Comparison of ENCODE assay signal across 1 cellular context in the genomic region with DNA sequence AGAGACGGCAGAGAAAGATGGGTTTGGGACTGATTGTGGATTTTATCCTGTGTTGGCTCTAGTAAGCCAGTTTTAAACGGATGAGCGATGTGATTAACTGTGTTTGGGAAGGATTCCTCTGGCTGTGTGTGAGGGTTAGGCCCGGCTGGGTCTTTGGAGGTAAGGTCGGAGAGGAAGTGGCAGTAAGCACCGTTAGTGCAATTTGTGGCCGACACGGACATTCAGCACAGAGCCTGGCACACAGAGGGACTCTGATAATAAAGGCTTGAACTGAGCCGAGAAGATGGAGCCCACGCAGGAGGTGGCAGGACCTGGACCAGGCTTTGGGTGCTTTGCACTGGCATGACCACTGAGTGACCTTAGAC.
TF ChIP-seq lines count a peak whose summit lies in the region.

No MANE protein-coding gene starts in this region.

TF ChIP-seq in GM23338, 12 proteins besides CTCF, POLR2A, EP300 and RAD21 (continued from another document):
- TF ChIP-seq, protein P1, sequence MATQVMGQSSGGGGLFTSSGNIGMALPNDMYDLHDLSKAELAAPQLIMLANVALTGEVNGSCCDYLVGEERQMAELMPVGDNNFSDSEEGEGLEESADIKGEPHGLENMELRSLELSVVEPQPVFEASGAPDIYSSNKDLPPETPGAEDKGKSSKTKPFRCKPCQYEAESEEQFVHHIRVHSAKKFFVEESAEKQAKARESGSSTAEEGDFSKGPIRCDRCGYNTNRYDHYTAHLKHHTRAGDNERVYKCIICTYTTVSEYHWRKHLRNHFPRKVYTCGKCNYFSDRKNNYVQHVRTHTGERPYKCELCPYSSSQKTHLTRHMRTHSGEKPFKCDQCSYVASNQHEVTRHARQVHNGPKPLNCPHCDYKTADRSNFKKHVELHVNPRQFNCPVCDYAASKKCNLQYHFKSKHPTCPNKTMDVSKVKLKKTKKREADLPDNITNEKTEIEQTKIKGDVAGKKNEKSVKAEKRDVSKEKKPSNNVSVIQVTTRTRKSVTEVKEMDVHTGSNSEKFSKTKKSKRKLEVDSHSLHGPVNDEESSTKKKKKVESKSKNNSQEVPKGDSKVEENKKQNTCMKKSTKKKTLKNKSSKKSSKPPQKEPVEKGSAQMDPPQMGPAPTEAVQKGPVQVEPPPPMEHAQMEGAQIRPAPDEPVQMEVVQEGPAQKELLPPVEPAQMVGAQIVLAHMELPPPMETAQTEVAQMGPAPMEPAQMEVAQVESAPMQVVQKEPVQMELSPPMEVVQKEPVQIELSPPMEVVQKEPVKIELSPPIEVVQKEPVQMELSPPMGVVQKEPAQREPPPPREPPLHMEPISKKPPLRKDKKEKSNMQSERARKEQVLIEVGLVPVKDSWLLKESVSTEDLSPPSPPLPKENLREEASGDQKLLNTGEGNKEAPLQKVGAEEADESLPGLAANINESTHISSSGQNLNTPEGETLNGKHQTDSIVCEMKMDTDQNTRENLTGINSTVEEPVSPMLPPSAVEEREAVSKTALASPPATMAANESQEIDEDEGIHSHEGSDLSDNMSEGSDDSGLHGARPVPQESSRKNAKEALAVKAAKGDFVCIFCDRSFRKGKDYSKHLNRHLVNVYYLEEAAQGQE (IDR thresholded peaks at IDR 0.05; ENCODE audit: unreplicated experiment) = no peak
- no peak for TF ChIP-seq EZH2phosphoT487 (IDR thresholded peaks at IDR 0.05; ENCODE audit: unreplicated experiment)
- no peak for TF ChIP-seq POLR2AphosphoS5 (IDR thresholded peaks at IDR 0.05; ENCODE audit: low read depth)
- TF ChIP-seq CREB1 (CRISPR knock-in tag; IDR thresholded peaks at IDR 0.05; ENCODE audit: low read depth) = no peak
- TF ChIP-seq NANOG (IDR thresholded peaks at IDR 0.05; ENCODE audit: borderline replicate concordance) = no peak
- TF ChIP-seq, protein P2, sequence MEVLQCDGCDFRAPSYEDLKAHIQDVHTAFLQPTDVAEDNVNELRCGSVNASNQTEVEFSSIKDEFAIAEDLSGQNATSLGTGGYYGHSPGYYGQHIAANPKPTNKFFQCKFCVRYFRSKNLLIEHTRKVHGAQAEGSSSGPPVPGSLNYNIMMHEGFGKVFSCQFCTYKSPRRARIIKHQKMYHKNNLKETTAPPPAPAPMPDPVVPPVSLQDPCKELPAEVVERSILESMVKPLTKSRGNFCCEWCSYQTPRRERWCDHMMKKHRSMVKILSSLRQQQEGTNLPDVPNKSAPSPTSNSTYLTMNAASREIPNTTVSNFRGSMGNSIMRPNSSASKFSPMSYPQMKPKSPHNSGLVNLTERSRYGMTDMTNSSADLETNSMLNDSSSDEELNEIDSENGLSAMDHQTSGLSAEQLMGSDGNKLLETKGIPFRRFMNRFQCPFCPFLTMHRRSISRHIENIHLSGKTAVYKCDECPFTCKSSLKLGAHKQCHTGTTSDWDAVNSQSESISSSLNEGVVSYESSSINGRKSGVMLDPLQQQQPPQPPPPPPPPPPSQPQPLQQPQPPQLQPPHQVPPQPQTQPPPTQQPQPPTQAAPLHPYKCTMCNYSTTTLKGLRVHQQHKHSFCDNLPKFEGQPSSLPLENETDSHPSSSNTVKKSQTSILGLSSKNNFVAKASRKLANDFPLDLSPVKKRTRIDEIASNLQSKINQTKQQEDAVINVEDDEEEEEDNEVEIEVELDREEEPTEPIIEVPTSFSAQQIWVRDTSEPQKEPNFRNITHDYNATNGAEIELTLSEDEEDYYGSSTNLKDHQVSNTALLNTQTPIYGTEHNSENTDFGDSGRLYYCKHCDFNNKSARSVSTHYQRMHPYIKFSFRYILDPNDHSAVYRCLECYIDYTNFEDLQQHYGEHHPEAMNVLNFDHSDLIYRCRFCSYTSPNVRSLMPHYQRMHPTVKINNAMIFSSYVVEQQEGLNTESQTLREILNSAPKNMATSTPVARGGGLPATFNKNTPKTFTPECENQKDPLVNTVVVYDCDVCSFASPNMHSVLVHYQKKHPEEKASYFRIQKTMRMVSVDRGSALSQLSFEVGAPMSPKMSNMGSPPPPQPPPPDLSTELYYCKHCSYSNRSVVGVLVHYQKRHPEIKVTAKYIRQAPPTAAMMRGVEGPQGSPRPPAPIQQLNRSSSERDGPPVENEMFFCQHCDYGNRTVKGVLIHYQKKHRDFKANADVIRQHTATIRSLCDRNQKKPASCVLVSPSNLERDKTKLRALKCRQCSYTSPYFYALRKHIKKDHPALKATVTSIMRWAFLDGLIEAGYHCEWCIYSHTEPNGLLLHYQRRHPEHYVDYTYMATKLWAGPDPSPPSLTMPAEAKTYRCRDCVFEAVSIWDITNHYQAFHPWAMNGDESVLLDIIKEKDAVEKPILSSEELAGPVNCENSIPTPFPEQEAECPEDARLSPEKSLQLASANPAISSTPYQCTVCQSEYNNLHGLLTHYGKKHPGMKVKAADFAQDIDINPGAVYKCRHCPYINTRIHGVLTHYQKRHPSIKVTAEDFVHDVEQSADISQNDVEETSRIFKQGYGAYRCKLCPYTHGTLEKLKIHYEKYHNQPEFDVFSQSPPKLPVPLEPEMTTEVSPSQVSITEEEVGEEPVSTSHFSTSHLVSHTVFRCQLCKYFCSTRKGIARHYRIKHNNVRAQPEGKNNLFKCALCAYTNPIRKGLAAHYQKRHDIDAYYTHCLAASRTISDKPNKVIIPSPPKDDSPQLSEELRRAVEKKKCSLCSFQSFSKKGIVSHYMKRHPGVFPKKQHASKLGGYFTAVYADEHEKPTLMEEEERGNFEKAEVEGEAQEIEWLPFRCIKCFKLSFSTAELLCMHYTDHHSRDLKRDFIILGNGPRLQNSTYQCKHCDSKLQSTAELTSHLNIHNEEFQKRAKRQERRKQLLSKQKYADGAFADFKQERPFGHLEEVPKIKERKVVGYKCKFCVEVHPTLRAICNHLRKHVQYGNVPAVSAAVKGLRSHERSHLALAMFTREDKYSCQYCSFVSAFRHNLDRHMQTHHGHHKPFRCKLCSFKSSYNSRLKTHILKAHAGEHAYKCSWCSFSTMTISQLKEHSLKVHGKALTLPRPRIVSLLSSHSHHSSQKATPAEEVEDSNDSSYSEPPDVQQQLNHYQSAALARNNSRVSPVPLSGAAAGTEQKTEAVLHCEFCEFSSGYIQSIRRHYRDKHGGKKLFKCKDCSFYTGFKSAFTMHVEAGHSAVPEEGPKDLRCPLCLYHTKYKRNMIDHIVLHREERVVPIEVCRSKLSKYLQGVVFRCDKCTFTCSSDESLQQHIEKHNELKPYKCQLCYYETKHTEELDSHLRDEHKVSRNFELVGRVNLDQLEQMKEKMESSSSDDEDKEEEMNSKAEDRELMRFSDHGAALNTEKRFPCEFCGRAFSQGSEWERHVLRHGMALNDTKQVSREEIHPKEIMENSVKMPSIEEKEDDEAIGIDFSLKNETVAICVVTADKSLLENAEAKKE (CRISPR knock-in tag; IDR thresholded peaks at IDR 0.05) = no peak
